ENCODE assay signal across 10 cellular contexts in genomic region chr3:171788546-171789351, GRCh38. TPM values are rescaled to one million over a fixed set of nuclear protein-coding genes. Genes with fewer than 3 reads are reported as not detected.
A peak's percentile ranks its signal among the peaks of the same experiment; 100 is the strongest.
DNase-seq lines count a peak whose midpoint lies in the region; ATAC-seq, FAIRE-seq and TF ChIP-seq lines count a peak whose summit lies in the region.
"Had no signal": no experiment of that assay in that cellular context is flagged by ENCODE, and none has a peak within 500 bp of the region (broad histone marks: within the 10 kb centered on the region; RNA-seq: fewer than 3 reads in every experiment).

No MANE protein-coding gene starts in this region.

- no peaks in the 10 kb centered on the region for H3K23me2 ChIP-seq in H1 (ENCODE audit: low read depth, low read length)

- no peak overlapping the region for H3K9ac ChIP-seq in H1 (replicated peaks in 1 of 4; ENCODE audit: extremely low read depth in 1 of 4, low read depth in 3 of 4, low read length in 3 of 4)

- no peak overlapping the region for H4K91ac ChIP-seq in H1 (replicated peaks; ENCODE audit: insufficient read length, low read length)

- 0 out of 4 replicates have a peak, but pooled peaks of 1 of the 2 experiments have one; percentile 7 for TF ChIP-seq RAD21 in H1 (IDR thresholded peaks at IDR 0.05 in 1 of 2, conservative IDR thresholded peaks at IDR 0.05 in 1 of 2; ENCODE audit: low read depth in 2 of 2, low read length in 2 of 2)

- FAIRE-seq in H1 (lab: Jason Lieb, UNC) = no peak
- FAIRE-seq: GM12891 had no signal

- no peak overlapping the region for H2BK15ac ChIP-seq in H1 (ENCODE audit: low read length)

- H4K5ac ChIP-seq in H1 (ENCODE audit: insufficient read length, low read depth, low read length) = no peak overlapping the region

- no peak overlapping the region for H2AK5ac ChIP-seq in H1 (ENCODE audit: low read depth, low read length)

- H3K18ac ChIP-seq in H1 (ENCODE audit: extremely low read depth, low read length) = no peak overlapping the region

- no peak overlapping the region for H3K56ac ChIP-seq in H1 (replicated peaks; ENCODE audit: insufficient read length, low read depth, low read length)

- H3K4me3 ChIP-seq in GM06990 (replicated peaks; ENCODE audit: low read depth, low read length) (no peak overlapping the region), H1 (ENCODE audit: extremely low read depth in 1 of 4, insufficient read depth in 2 of 4, low read depth in 3 of 4, low read length in 4 of 4) (no peak overlapping the region), neutrophil (ENCODE audit: low read depth in 1 of 2, low read length in 1 of 2) (no peak overlapping the region)

- H2BK5ac ChIP-seq in H1 (ENCODE audit: low read depth, low read length) = no peak overlapping the region

- no peaks in the 10 kb centered on the region for H3K79me1 ChIP-seq in H1 (ENCODE audit: low read depth, low read length)

- POLR2A ChIA-PET in H1 (lab: Charles Lee; ENCODE audit: partially characterized antibody) = no interaction called here

- H3K36me3 ChIP-seq in GM06990 (ENCODE audit: control insufficient read depth, insufficient read depth, low read length) (no peaks in the 10 kb centered on the region), H1 (ENCODE audit: control insufficient read depth in 2 of 4, insufficient read depth in 4 of 4, low read length in 3 of 4) (no peaks in the 10 kb centered on the region), neutrophil (peaks cover 5% of the 10 kb centered on the region)

- H3K9me3 ChIP-seq in H1 (ENCODE audit: insufficient read depth in 2 of 2, low read depth in 1 of 2, low read length in 1 of 2) (no peaks in the 10 kb centered on the region), neutrophil (no peaks in the 10 kb centered on the region)

- no peak overlapping the region for H4K8ac ChIP-seq in H1 (ENCODE audit: extremely low read depth, insufficient read depth, low read length)

- H4K20me1 ChIP-seq in H1 (replicated peaks in 1 of 2; ENCODE audit: control insufficient read depth in 1 of 2, insufficient read depth in 2 of 2, low read length in 2 of 2) = no peaks in the 10 kb centered on the region

- no peak for ATAC-seq in HG02763 (IDR thresholded peaks at IDR 0.05; ENCODE audit: unreplicated experiment)

- no peak overlapping the region for H3K23ac ChIP-seq in H1 (ENCODE audit: insufficient read length)

- no peak overlapping the region for H3K4ac ChIP-seq in H1 (replicated peaks; ENCODE audit: insufficient read length, low read depth, low read length)

- no peak overlapping the region for H2AFZ ChIP-seq in H1 (ENCODE audit: low read length)

- TF ChIP-seq CTCF in GM06990 (IDR thresholded peaks at IDR 0.05; ENCODE audit: insufficient read depth, low read length, poor library complexity, severe bottlenecking) (peak; percentile 43), H1 (IDR thresholded peaks at IDR 0.05; ENCODE audit: control extremely low read depth in 1 of 3, insufficient read depth in 1 of 3, low read depth in 1 of 3, low read length in 3 of 3) (no peak), neutrophil (IDR thresholded peaks at IDR 0.05) (no peak)

- no peak overlapping the region for H2BK20ac ChIP-seq in H1 (ENCODE audit: low read length)

- H3K14ac ChIP-seq in H1 (ENCODE audit: insufficient read length) = no peak overlapping the region

- H3K27me3 ChIP-seq in GM06990 (replicated peaks; ENCODE audit: control insufficient read depth, insufficient read depth, low read length) (no peaks in the 10 kb centered on the region), H1 (replicated peaks in 1 of 4; ENCODE audit: control insufficient read depth in 3 of 4, extremely low read depth in 1 of 4, insufficient read depth in 3 of 4, low read length in 3 of 4) (no peaks in the 10 kb centered on the region), neutrophil (no peaks in the 10 kb centered on the region)

- no peaks in the 10 kb centered on the region for H3K79me2 ChIP-seq in H1 (ENCODE audit: control insufficient read depth in 1 of 2, insufficient read depth in 2 of 2, low read length in 2 of 2)

- no peak overlapping the region for H2BK120ac ChIP-seq in H1 (replicated peaks; ENCODE audit: low read depth, low read length)

- no peak overlapping the region for H2BK12ac ChIP-seq in H1 (ENCODE audit: low read depth, low read length)

- WGBS in H1 (ENCODE audit: extremely low coverage in 1 of 2, insufficient coverage in 1 of 2, insufficient read length in 1 of 2, insufficient replicate concordance in 2 of 2, low coverage in 1 of 2, low lambda C conversion rate in 2 of 2, missing lambda C conversion rate in 1 of 2), 2 experiments = 86% methylated on average over 6 of the region's 6 CpGs; no CpG with 5 or more reads in 1 of the 2 experiments

- TF ChIP-seq POLR2A in H1 (IDR thresholded peaks at IDR 0.05; ENCODE audit: control extremely low read depth in 1 of 2, low read depth in 2 of 2, low read length in 2 of 2) = no peak

- DNase-seq in GM06990 (ENCODE audit: extremely low read depth, insufficient read length) (no peak), NCI-H526 (lab: John Stamatoyannopoulos, UW) (peak; percentile 94 to 98), H1 (ENCODE audit: low read depth in 1 of 2, low spot score in 2 of 2) (no peak), NCI-H2029 treated with DMSO at 0.1 percent for 48 hours (lab: John Stamatoyannopoulos, UW) (no peak), cerebellum (ENCODE audit: low spot score) (no peak)
- DNase-seq in activated CD4-positive, alpha-beta T cell treated with anti-CD3 and anti-CD28 coated beads, Interleukin-2, amount 50 U/mL, for 4 hours = no peak
- DNase-seq: stimulated activated CD4-positive, alpha-beta T cell treated with anti-CD3 and anti-CD28 coated beads, Interleukin-4, amount 100 ng/mL, for 24 hours had no signal

- no peak overlapping the region for H3K4me2 ChIP-seq in H1 (ENCODE audit: insufficient read depth in 1 of 2, low read depth in 2 of 2, low read length in 2 of 2)

- no peak overlapping the region for H3K27ac ChIP-seq in H1 (ENCODE audit: low read depth, low read length)
- H3K27ac ChIP-seq in neutrophil = peak overlapping the region; percentile 57

- TF ChIP-seq EP300 in H1 (IDR thresholded peaks at IDR 0.05; ENCODE audit: borderline replicate concordance in 1 of 2, low read depth in 2 of 2, low read length in 2 of 2) = no peak

- CTCF ChIA-PET in H1 (lab: Charles Lee; ENCODE audit: partially characterized antibody) = interaction anchor here (0.6 to 3.9 kb wide), 11 partner anchors 7 to 407 kb away, joined by 3 to 24 read pairs (median 4); no protein-coding TSS in a partner anchor

- H3K4me1 ChIP-seq in H1 (replicated peaks in 1 of 4; ENCODE audit: control insufficient read depth in 3 of 4, insufficient read depth in 4 of 4, low read length in 3 of 4) (peaks cover 0 to 3% (median 3%) of the 10 kb centered on the region in 4 experiments; a peak in 3 of 7 replicates), neutrophil (ENCODE audit: control insufficient read depth in 1 of 2, insufficient read depth in 1 of 2, low read depth in 1 of 2, low read length in 1 of 2) (peaks cover 7 to 34% of the 10 kb centered on the region in 2 experiments)

TF ChIP-seq in H1, 55 proteins besides CTCF, POLR2A, EP300 and RAD21:
- TF ChIP-seq MAX (IDR thresholded peaks at IDR 0.05) (peak; percentile 26; the same call in 1 of the 2 replicates), SIRT6 (IDR thresholded peaks at IDR 0.05; ENCODE audit: low read length) (no peak), CEBPB (IDR thresholded peaks at IDR 0.05; ENCODE audit: low read depth, low read length) (no peak), CREB1 (IDR thresholded peaks at IDR 0.05) (no peak), HDAC2 (IDR thresholded peaks at IDR 0.05; ENCODE audit: borderline replicate concordance in 1 of 2, low read depth in 2 of 2, low read length in 2 of 2) (no peak), ATF3 (IDR thresholded peaks at IDR 0.05; ENCODE audit: insufficient read depth, low read depth, low read length) (no peak), TAF1 (IDR thresholded peaks at IDR 0.05; ENCODE audit: low read depth, low read length) (no peak), RXRA (IDR thresholded peaks at IDR 0.05; ENCODE audit: insufficient read depth, low read depth, low read length) (no peak)

RNA-seq across cellular contexts. Expression of gene PLD1, which starts 21.5 kb away (rescaled TPM):
- total RNA-seq in H1 (2021; fragmentation: NEBNext Ultra II Directional; extraction: Animal tissue kit (Norgen Biotek cat#: 25700)) = 2.6 and 3.1 TPM in 2 replicates
- 0.88 and 1.2 TPM in 2 replicates for polyA plus RNA-seq in H1 (2011; rRNA removed)
- polyA plus RNA-seq in H1 (2011; cell fraction: cytosol; rRNA removed) = 0.80 TPM
- 0.80 TPM for polyA plus RNA-seq in H1 (2011; cell fraction: nucleus; rRNA removed)
- 1.3 to 3.1 TPM (median 1.8 TPM) in 4 replicates for polyA plus RNA-seq in H1 (2012, experiment 1 of 2)
- 0.29 TPM for polyA plus RNA-seq in H1 (2012, experiment 2 of 2)
- 1.3 TPM for polyA plus RNA-seq in H1 (2013, experiment 1 of 2)
- polyA plus RNA-seq in H1 (2013, experiment 2 of 2) = 1.0 TPM
- 3.3 and 3.5 TPM in 2 replicates for polyA minus RNA-seq in H1 (2011; rRNA and poly(A)+ RNA removed)
- 3.2 TPM for polyA minus RNA-seq in H1 (2011; cell fraction: cytosol; rRNA and poly(A)+ RNA removed)
- 4.8 TPM for polyA minus RNA-seq in H1 (2011; cell fraction: nucleus; rRNA and poly(A)+ RNA removed)
- 16.8 TPM for total RNA-seq in cerebellum

RNA-seq across cellular contexts. Expression of gene TMEM212, which starts 54.4 kb away (rescaled TPM):
- not detected in 2 replicates for total RNA-seq in H1 (2021; fragmentation: NEBNext Ultra II Directional; extraction: Animal tissue kit (Norgen Biotek cat#: 25700))
- not detected in 2 replicates for polyA plus RNA-seq in H1 (2011; rRNA removed)
- polyA plus RNA-seq in H1 (2011; cell fraction: cytosol; rRNA removed) = not detected
- not detected for polyA plus RNA-seq in H1 (2011; cell fraction: nucleus; rRNA removed)
- polyA plus RNA-seq in H1 (2012, experiment 1 of 2) = not detected in 4 replicates
- polyA plus RNA-seq in H1 (2012, experiment 2 of 2) = not detected
- polyA plus RNA-seq in H1 (2013, experiment 1 of 2) = not detected
- polyA plus RNA-seq in H1 (2013, experiment 2 of 2) = not detected
- polyA minus RNA-seq in H1 (2011; rRNA and poly(A)+ RNA removed) = not detected in 2 replicates
- not detected for polyA minus RNA-seq in H1 (2011; cell fraction: cytosol; rRNA and poly(A)+ RNA removed)
- not detected for polyA minus RNA-seq in H1 (2011; cell fraction: nucleus; rRNA and poly(A)+ RNA removed)
- not detected for total RNA-seq in cerebellum

Comparison
In these comparisons a context has a peak if more than half of its experiments do, and no peak if none do; other contexts are left out.
1. DNase-seq: peak in NCI-H526 (2 of 2); none in GM06990 (single experiment), H1 (0 of 2), NCI-H2029 treated with DMSO at 0.1 percent for 48 hours (single experiment), cerebellum (single experiment) and activated CD4-positive, alpha-beta T cell treated with anti-CD3 and anti-CD28 coated beads, Interleukin-2, amount 50 U/mL, for 4 hours (0 of 2).